ENCODE assay signal across 1 cellular context in genomic region chr17:14297161-14297851, GRCh38.
TF ChIP-seq lines count a peak whose summit lies in the region.

No MANE protein-coding gene starts in this region.

TF ChIP-seq in HepG2, 621 proteins besides CTCF, POLR2A, EP300 and RAD21 (continued from another document and continues in another):
- TF ChIP-seq ZNF646 (CRISPR knock-in tag; IDR thresholded peaks at IDR 0.05) (no peak), ZNF770 (CRISPR knock-in tag; IDR thresholded peaks at IDR 0.05) (no peak), ZNF142 (CRISPR knock-in tag; IDR thresholded peaks at IDR 0.05) (peak; percentile 91), DZIP1 (CRISPR knock-in tag; IDR thresholded peaks at IDR 0.05) (no peak; the same call in 1 of the 2 replicates), ZBED4 (CRISPR knock-in tag; IDR thresholded peaks at IDR 0.05; ENCODE audit: borderline replicate concordance) (no peak), ZNF280D (CRISPR knock-in tag; IDR thresholded peaks at IDR 0.05) (no peak), ZNF605 (CRISPR knock-in tag; IDR thresholded peaks at IDR 0.05) (0 out of 2 replicates have a peak, but pooled peaks have one; percentile 35), ZBTB20 (CRISPR knock-in tag; IDR thresholded peaks at IDR 0.05; ENCODE audit: borderline replicate concordance, low read depth) (no peak), ZNF841 (CRISPR knock-in tag; IDR thresholded peaks at IDR 0.05; ENCODE audit: borderline replicate concordance) (no peak), ATF4 (CRISPR knock-in tag; IDR thresholded peaks at IDR 0.05) (0 out of 4 replicates have a peak, but pooled peaks of 1 of the 2 experiments have one; percentile 40), ZNF550 (CRISPR knock-in tag; IDR thresholded peaks at IDR 0.05; ENCODE audit: borderline replicate concordance) (no peak), RELA (CRISPR knock-in tag; IDR thresholded peaks at IDR 0.05) (peak; percentile 21; the same call in 1 of the 2 replicates), ATM (IDR thresholded peaks at IDR 0.05; ENCODE audit: borderline replicate concordance) (no peak), ZNF431 (CRISPR knock-in tag; IDR thresholded peaks at IDR 0.05; ENCODE audit: borderline replicate concordance, low read depth) (no peak), GPBP1L1 (CRISPR knock-in tag; IDR thresholded peaks at IDR 0.05) (no peak), ZNF740 (CRISPR knock-in tag; IDR thresholded peaks at IDR 0.05) (no peak), THAP11 (CRISPR knock-in tag; IDR thresholded peaks at IDR 0.05) (peak; percentile 59)
